11 cellular contexts compared by ENCODE assay signal in genomic region chr4:10003666-10004065, GRCh38. TPM values are rescaled to one million over a fixed set of nuclear protein-coding genes. Genes with fewer than 3 reads are reported as not detected.
DNase-seq lines count a peak whose midpoint lies in the region; ATAC-seq and TF ChIP-seq lines count a peak whose summit lies in the region.
"Had no signal": no experiment of that assay in that cellular context is flagged by ENCODE, and none has a peak within 500 bp of the region (broad histone marks: within the 10 kb centered on the region; RNA-seq: fewer than 3 reads in every experiment).

No MANE protein-coding gene starts in this region.

- peaks cover 17% of the 10 kb centered on the region for H3K36me3 Mint-ChIP-seq in activated CD8-positive, alpha-beta memory T cell treated with anti-CD3 and anti-CD28 coated beads, Interleukin-2, amount 10 ng/mL, durations not matched to agents 7 days and 5 days
- H3K36me3 Mint-ChIP-seq in natural killer cell (no peaks in the 10 kb centered on the region), endodermal cell (ENCODE audit: low read depth) (no peaks in the 10 kb centered on the region)

- DNase-seq in activated CD8-positive, alpha-beta memory T cell treated with anti-CD3 and anti-CD28 coated beads, Interleukin-2, amount 10 ng/mL, durations not matched to agents 7 days and 5 days, result peak; percentile 82
- no peak for DNase-seq in activated CD8-positive, alpha-beta memory T cell treated with anti-CD3 and anti-CD28 coated beads for 24 hours
- DNase-seq in natural killer cell (no peak), endodermal cell (no peak), GOT3 (lab: John Stamatoyannopoulos, UW) (no peak)
- DNase-seq in activated effector memory CD4-positive, alpha-beta T cell treated with anti-CD3 and anti-CD28 coated beads, Interleukin-2, amount 50 U/mL, for 16 hours, result no peak
- DNase-seq: SIG-M5, sigmoid colon had no signal

- H3K4me3 Mint-ChIP-seq in activated CD8-positive, alpha-beta memory T cell treated with anti-CD3 and anti-CD28 coated beads, Interleukin-2, amount 10 ng/mL, durations not matched to agents 7 days and 5 days, result no peak overlapping the region
- H3K4me3 Mint-ChIP-seq in natural killer cell, result peak overlapping the region; percentile 13
- no peak overlapping the region for H3K4me3 Mint-ChIP-seq in endodermal cell

- peak; percentile 81 for ATAC-seq in activated CD8-positive, alpha-beta memory T cell treated with anti-CD3 and anti-CD28 coated beads, Interleukin-2, amount 10 ng/mL, durations not matched to agents 7 days and 5 days
- ATAC-seq in GM21786 (IDR thresholded peaks at IDR 0.05; ENCODE audit: unreplicated experiment), result peak; percentile 51
- ATAC-seq in HG03460 (IDR thresholded peaks at IDR 0.05; ENCODE audit: unreplicated experiment), result peak; percentile 38
- peak in 2 of 3 donors; percentile 39 to 48 for ATAC-seq in natural killer cell

- H3K9me3 ChIP-seq in endodermal cell (ENCODE audit: control insufficient read depth, low read length), result no peaks in the 10 kb centered on the region
- H3K9me3 ChIP-seq: sigmoid colon had no signal

- H3K27me3 ChIP-seq in endodermal cell (ENCODE audit: control insufficient read depth, insufficient read depth, low read length, poor library complexity, severe bottlenecking), result no peaks in the 10 kb centered on the region
- H3K27me3 ChIP-seq: sigmoid colon had no signal

- peaks cover 93% of the 10 kb centered on the region for H3K4me1 Mint-ChIP-seq in activated CD8-positive, alpha-beta memory T cell treated with anti-CD3 and anti-CD28 coated beads, Interleukin-2, amount 10 ng/mL, durations not matched to agents 7 days and 5 days
- H3K4me1 Mint-ChIP-seq in natural killer cell (peaks cover 57 to 67% of the 10 kb centered on the region in 2 donors), endodermal cell (no peaks in the 10 kb centered on the region)

- 82% methylated on average over 2 of the region's 2 CpGs; no CpG with 5 or more reads in 1 of the 2 experiments for WGBS in endodermal cell (ENCODE audit: insufficient coverage in 1 of 2, insufficient read length in 1 of 2), 2 experiments

- H3K27ac ChIP-seq in endodermal cell (ENCODE audit: low read depth, low read length), result no peak overlapping the region
- H3K27ac ChIP-seq: sigmoid colon had no signal

- no peaks in the 10 kb centered on the region for H3K36me3 ChIP-seq in endodermal cell (ENCODE audit: control insufficient read depth, insufficient read depth, low read length)
- H3K36me3 ChIP-seq: sigmoid colon had no signal

- H3K4me1 ChIP-seq in endodermal cell (ENCODE audit: control insufficient read depth, insufficient read depth, low read length), result no peaks in the 10 kb centered on the region

- H3K27me3 Mint-ChIP-seq in activated CD8-positive, alpha-beta memory T cell treated with anti-CD3 and anti-CD28 coated beads, Interleukin-2, amount 10 ng/mL, durations not matched to agents 7 days and 5 days, result peaks cover 3% of the 10 kb centered on the region
- no peaks in the 10 kb centered on the region for H3K27me3 Mint-ChIP-seq in natural killer cell (ENCODE audit: low read depth in 2 of 2)
- peaks cover 2% of the 10 kb centered on the region for H3K27me3 Mint-ChIP-seq in endodermal cell (ENCODE audit: insufficient read depth)

- H3K9me3 Mint-ChIP-seq in activated CD8-positive, alpha-beta memory T cell treated with anti-CD3 and anti-CD28 coated beads, Interleukin-2, amount 10 ng/mL, durations not matched to agents 7 days and 5 days (ENCODE audit: low read depth), result peaks cover 3% of the 10 kb centered on the region
- H3K9me3 Mint-ChIP-seq in natural killer cell, result no peaks in the 10 kb centered on the region
- no peaks in the 10 kb centered on the region for H3K9me3 Mint-ChIP-seq in endodermal cell

- intact Hi-C loops in natural killer cell (cut with micrococcal nuclease), result no loop called here

- TF ChIP-seq CTCF in natural killer cell (IDR thresholded peaks at IDR 0.05), result no peak
- no peak for TF ChIP-seq CTCF in endodermal cell (conservative IDR thresholded peaks at IDR 0.05)

- H3K9ac ChIP-seq in endodermal cell (ENCODE audit: extremely low read depth, low read length, poor library complexity, severe bottlenecking), result no peak overlapping the region

- peak overlapping the region; percentile 81 for H3K27ac Mint-ChIP-seq in activated CD8-positive, alpha-beta memory T cell treated with anti-CD3 and anti-CD28 coated beads, Interleukin-2, amount 10 ng/mL, durations not matched to agents 7 days and 5 days
- H3K27ac Mint-ChIP-seq in natural killer cell (peak overlapping the region in 1 of 2 donors; percentile 84), endodermal cell (no peak overlapping the region)

- CTCF ChIA-PET in activated CD8-positive, alpha-beta memory T cell treated with anti-CD3 and anti-CD28 coated beads, Interleukin-2, amount 10 ng/mL, durations not matched to agents 7 days and 5 days (lab: Charles Lee), result interaction anchor here (0.8 to 4.8 kb wide), 3 partner anchors 11 to 15 kb away, joined by 4 to 23 read pairs (median 4); no protein-coding TSS in a partner anchor

- H3K4me3 ChIP-seq in endodermal cell (ENCODE audit: low read length), result no peak overlapping the region
- H3K4me3 ChIP-seq: sigmoid colon had no signal

RNA-seq across cellular contexts. Expression of gene SLC2A9, which starts 17.6 kb away (rescaled TPM):
- total RNA-seq in activated CD8-positive, alpha-beta memory T cell treated with anti-CD3 and anti-CD28 coated beads, Interleukin-2, amount 10 ng/mL, durations not matched to agents 7 days and 5 days, result 1 to 10 TPM; 1.4 to 3.8 TPM
- total RNA-seq in natural killer cell, result 1 to 10 TPM; 1.5 to 5.5 (median 3.9) TPM
- total RNA-seq in endodermal cell, result 1 to 10 TPM in 1 of 2 donors, under 1 TPM in 1; 0.95 to 1.9 TPM
- not detected for polyA plus RNA-seq in endodermal cell (2013, experiment 1 of 2)
- polyA plus RNA-seq in endodermal cell (2013, experiment 2 of 2), result not detected
- total RNA-seq: NCI-H460 had no signal
